ENCODE assay signal across 7 cellular contexts in the genomic region with DNA sequence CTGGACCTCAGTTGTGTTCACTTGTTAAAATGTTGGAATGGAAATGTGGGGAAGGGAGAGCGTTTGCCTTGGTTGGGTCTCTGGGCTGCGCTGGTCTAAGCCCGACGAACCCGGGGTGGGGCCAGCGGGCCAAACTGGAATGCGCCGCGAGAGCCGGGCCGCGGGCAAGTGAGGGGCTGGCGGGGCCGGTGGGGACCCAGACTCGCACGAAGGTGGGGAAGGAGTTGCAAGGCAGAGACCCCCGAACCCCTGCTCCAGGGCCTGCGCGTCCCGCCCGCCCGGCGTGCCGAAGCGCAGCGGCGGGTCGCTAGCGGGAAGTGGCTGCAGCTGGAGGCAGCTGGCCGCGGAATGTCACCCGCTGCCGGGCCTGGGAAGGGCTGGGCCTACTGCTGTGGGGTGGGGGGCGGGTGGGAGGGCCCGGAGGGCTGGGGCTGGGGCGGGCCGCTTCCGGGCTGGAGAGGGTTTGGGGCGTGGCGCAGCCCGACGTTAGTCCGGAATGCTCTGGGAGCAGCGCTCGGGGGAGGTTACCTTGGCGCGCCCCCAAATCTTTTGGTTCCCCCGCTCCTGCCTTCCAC.
DNase-seq lines count a peak whose midpoint lies in the region; ATAC-seq and TF ChIP-seq lines count a peak whose summit lies in the region.

No MANE protein-coding gene starts in this region.

- no peak for TF ChIP-seq CTCF in RWPE1 (conservative IDR thresholded peaks at IDR 0.05; ENCODE audit: low read depth)
- TF ChIP-seq CTCF in esophagus squamous epithelium (IDR thresholded peaks at IDR 0.05), result no peak
- no peak for TF ChIP-seq CTCF in uterus (IDR thresholded peaks at IDR 0.05)

- peak overlapping the region; percentile 84 for H3K27ac ChIP-seq in RWPE1
- peak overlapping the region; percentile 55 to 89 (median 82) for H3K27ac ChIP-seq in esophagus squamous epithelium
- peak overlapping the region; percentile 85 to 89 for H3K27ac ChIP-seq in uterus

- H3K27me3 ChIP-seq in esophagus squamous epithelium (no peaks in the 10 kb centered on the region), uterus (no peaks in the 10 kb centered on the region)

- 0% methylated on average over 4 of the region's 48 CpGs; no CpG with 5 or more reads in 1 of the 2 donors for WGBS in esophagus squamous epithelium, 2 donors

- CTCF ChIA-PET in RWPE1 (lab: Yijun Ruan, JAX), result interaction anchor here (0.6 kb wide), 2 partner anchors 37 to 269 kb away, joined by 3 to 5 read pairs; no protein-coding TSS in a partner anchor

- ATAC-seq in HG02870 (IDR thresholded peaks at IDR 0.05; ENCODE audit: unreplicated experiment) (no peak), HG02623 (IDR thresholded peaks at IDR 0.05; ENCODE audit: unreplicated experiment) (no peak)

- H3K4me1 ChIP-seq in esophagus squamous epithelium (peaks cover 44 to 96% (median 61%) of the 10 kb centered on the region in 3 donors), uterus (peaks cover 6 to 16% of the 10 kb centered on the region in 2 donors)

- H3K4me3 ChIP-seq in esophagus squamous epithelium (peak overlapping the region; percentile 14 to 63 (median 46)), uterus (peak overlapping the region; percentile 37 to 51)

- peak; percentile 85 for DNase-seq in RWPE1 (ENCODE audit: low spot score)
- DNase-seq in esophagus squamous epithelium (lab: John Stamatoyannopoulos, UW), result no peak
- peak; percentile 64 for DNase-seq in mucosa of gallbladder (ENCODE audit: low spot score)
- DNase-seq in uterus, result peak; percentile 87 to 89
- DNase-seq in DMS79 (lab: John Stamatoyannopoulos, UW), result no peak

- H3K9me3 ChIP-seq in esophagus squamous epithelium (no peaks in the 10 kb centered on the region), uterus (no peaks in the 10 kb centered on the region)

- TF ChIP-seq POLR2A in esophagus squamous epithelium (IDR thresholded peaks at IDR 0.05) (peak in 2 of 4 donors; percentile 34 to 47), uterus (IDR thresholded peaks at IDR 0.05) (peak; percentile 37 to 51)

- H3K36me3 ChIP-seq in esophagus squamous epithelium (peaks cover 0 to 6% (median 0%) of the 10 kb centered on the region in 3 donors), uterus (no peaks in the 10 kb centered on the region)

- intact Hi-C loops in esophagus squamous epithelium (cut with DNase I), result no loop called here
- intact Hi-C loops in uterus (cut with DNase I; ENCODE audit: low total_unique reads), result no loop called here

- POLR2A ChIA-PET in RWPE1 (lab: Yijun Ruan, JAX; ENCODE audit: low non-redundant PET), result no interaction called here

Comparison
In these comparisons a context has a peak if more than half of its experiments do, and no peak if none do; other contexts are left out.
1. DNase-seq: peak in RWPE1 (single experiment), mucosa of gallbladder (single experiment) and uterus (2 of 2); none in esophagus squamous epithelium (single experiment) and DMS79 (single experiment).
2. Peak in every context shown above with its lines, with median percentiles within 50 percentile points of each other: H3K27ac ChIP-seq.